8 cellular contexts compared by ENCODE assay signal in the genomic region with DNA sequence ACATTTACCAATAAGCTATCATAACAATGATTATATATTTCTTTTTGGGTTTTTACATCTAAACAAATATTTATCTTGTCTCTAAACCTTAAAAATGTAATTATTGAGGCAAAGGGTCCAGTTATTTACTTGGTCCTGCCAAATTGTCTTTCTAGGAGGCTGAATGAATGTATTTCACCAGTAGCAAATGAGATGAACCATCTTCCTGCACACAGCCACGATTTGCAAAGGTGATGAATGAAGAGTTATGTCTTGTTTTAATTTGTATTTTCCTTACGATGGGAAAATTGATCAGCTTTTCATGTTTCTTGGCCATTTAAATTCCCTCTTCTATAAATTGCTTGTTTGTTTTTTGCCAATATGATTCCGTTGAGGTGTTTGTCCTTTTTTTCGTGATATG. TPM values are rescaled to one million over a fixed set of nuclear protein-coding genes. Genes with fewer than 3 reads are reported as not detected.
DNase-seq lines count a peak whose midpoint lies in the region; ATAC-seq, FAIRE-seq and TF ChIP-seq lines count a peak whose summit lies in the region.

No MANE protein-coding gene starts in this region.

- H2AK5ac ChIP-seq in mesenchymal stem cell (ENCODE audit: low read length, severe bottlenecking), result no peak overlapping the region

- peaks cover 3% of the 10 kb centered on the region for H3K79me1 ChIP-seq in mesenchymal stem cell (replicated peaks; ENCODE audit: low read length, poor library complexity, severe bottlenecking)

- FAIRE-seq in astrocyte (lab: Jason Lieb, UNC), result no peak

- H2AFZ ChIP-seq in astrocyte (ENCODE audit: low read depth, low read length) (no peak overlapping the region), mesenchymal stem cell (ENCODE audit: low read depth, low read length) (no peak overlapping the region)

- H3K36me3 Mint-ChIP-seq in astrocyte (ENCODE audit: low read depth, unreplicated experiment), result peaks cover 14% of the 10 kb centered on the region

- H3K36me3 ChIP-seq in heart right ventricle (peaks cover 0 to 24% (median 0%) of the 10 kb centered on the region in 9 donors), astrocyte (ENCODE audit: insufficient read depth, low read length) (peaks cover under 1% of the 10 kb centered on the region), mesenchymal stem cell (ENCODE audit: control insufficient read depth in 1 of 2, insufficient read depth in 2 of 2, low read depth in 1 of 2, low read length in 2 of 2) (peaks cover 0 to 28% of the 10 kb centered on the region in 2 experiments), upper lobe of right lung (no peaks in the 10 kb centered on the region)

- no peak overlapping the region for H3K23ac ChIP-seq in mesenchymal stem cell (ENCODE audit: low read length in 2 of 2)

- DNase-seq in heart right ventricle (no peak), left cardiac atrium (no peak), astrocyte (ENCODE audit: low read depth) (no peak), mesenchymal stem cell (no peak), upper lobe of right lung (no peak), HuH-7 (ENCODE audit: low spot score) (no peak)

- peaks cover 63% of the 10 kb centered on the region for H3K79me2 ChIP-seq in astrocyte (ENCODE audit: insufficient read depth, low read length)

- H3K18ac ChIP-seq in mesenchymal stem cell (ENCODE audit: low read depth in 1 of 2, low read length in 2 of 2), result no peak overlapping the region

- no peak overlapping the region for H2BK15ac ChIP-seq in mesenchymal stem cell (ENCODE audit: low read depth, poor library complexity, severe bottlenecking)

- H3K9me3 ChIP-seq in heart right ventricle (no peaks in the 10 kb centered on the region), astrocyte (ENCODE audit: insufficient read depth, low read depth, low read length) (no peaks in the 10 kb centered on the region), mesenchymal stem cell (ENCODE audit: control insufficient read depth, low read length) (no peaks in the 10 kb centered on the region), upper lobe of right lung (no peaks in the 10 kb centered on the region)

- H3K4me2 ChIP-seq in astrocyte (ENCODE audit: low read length) (peak overlapping the region; percentile 93), mesenchymal stem cell (ENCODE audit: low read length, poor library complexity, severe bottlenecking) (peak overlapping the region; percentile 66)

- peaks cover 16% of the 10 kb centered on the region for H4K20me1 ChIP-seq in astrocyte (ENCODE audit: insufficient read depth, low read length)

- H3K9ac ChIP-seq in astrocyte (ENCODE audit: low read length), result peak overlapping the region; percentile 41
- H3K9ac ChIP-seq in mesenchymal stem cell (ENCODE audit: low read length), result peak overlapping the region; percentile 98

- H3K4me1 Mint-ChIP-seq in astrocyte (ENCODE audit: low read depth, unreplicated experiment), result peaks cover 38% of the 10 kb centered on the region

- H3K4me3 ChIP-seq in heart right ventricle (peak overlapping the region; percentile 55 to 70 (median 63)), astrocyte (ENCODE audit: insufficient read depth, low read depth, low read length) (peak overlapping the region; percentile 89), mesenchymal stem cell (ENCODE audit: insufficient read depth in 1 of 2, low read depth in 1 of 2, low read length in 2 of 2) (peak overlapping the region in 1 of 2 experiments; percentile 91), upper lobe of right lung (peak overlapping the region; percentile 64)

- no peaks in the 10 kb centered on the region for H3K9me3 Mint-ChIP-seq in astrocyte (ENCODE audit: unreplicated experiment)

- no peak overlapping the region for H4K91ac ChIP-seq in mesenchymal stem cell (ENCODE audit: low read length)

- H2BK12ac ChIP-seq in mesenchymal stem cell (ENCODE audit: low read length in 2 of 2), result no peak overlapping the region

- TF ChIP-seq CTCF in heart right ventricle (IDR thresholded peaks at IDR 0.05) (no peak), astrocyte (IDR thresholded peaks at IDR 0.05; ENCODE audit: insufficient read depth, low read depth, low read length) (no peak), upper lobe of right lung (IDR thresholded peaks at IDR 0.05) (no peak)

- no peak overlapping the region for H4K8ac ChIP-seq in mesenchymal stem cell (ENCODE audit: low read length)

- 45 to 56% methylated on average over 4 of the region's 4 CpGs for WGBS in heart right ventricle, 2 donors
- 100% methylated on average over 2 of the region's 4 CpGs for WGBS in mesenchymal stem cell

- H3K4me1 ChIP-seq in heart right ventricle (peaks cover 5 to 88% (median 61%) of the 10 kb centered on the region in 9 donors), astrocyte (ENCODE audit: insufficient read depth, low read length) (peaks cover 25% of the 10 kb centered on the region), mesenchymal stem cell (ENCODE audit: control insufficient read depth, insufficient read depth, low read depth, low read length) (peaks cover 8% of the 10 kb centered on the region), upper lobe of right lung (peaks cover 48% of the 10 kb centered on the region)

- H3K27me3 ChIP-seq in heart right ventricle, result no peaks in the 10 kb centered on the region
- H3K27me3 ChIP-seq in astrocyte (ENCODE audit: insufficient read depth, low read length), result no peaks in the 10 kb centered on the region
- H3K27me3 ChIP-seq in mesenchymal stem cell (ENCODE audit: control insufficient read depth in 1 of 2, insufficient read depth in 1 of 2, low read length in 2 of 2), result no peaks in the 10 kb centered on the region
- no peaks in the 10 kb centered on the region for H3K27me3 ChIP-seq in upper lobe of right lung

- H2BK120ac ChIP-seq in mesenchymal stem cell (ENCODE audit: low read depth, low read length), result no peak overlapping the region

- no peak overlapping the region for H2BK5ac ChIP-seq in mesenchymal stem cell (ENCODE audit: low read depth, low read length, poor library complexity, severe bottlenecking)

- peaks cover 6% of the 10 kb centered on the region for H3K27me3 Mint-ChIP-seq in astrocyte (ENCODE audit: low read depth, unreplicated experiment)

- no peak overlapping the region for H3K14ac ChIP-seq in mesenchymal stem cell (ENCODE audit: low read length in 2 of 2)

- H3K27ac Mint-ChIP-seq in astrocyte (ENCODE audit: unreplicated experiment), result peak overlapping the region; percentile 62

- intact Hi-C loops in heart right ventricle (cut with DNase I) (loop anchor here in 2 of 10 donors (5.0 to 10.0 kb wide), 2 partner anchors 90 to 193 kb away; partner anchors contain the start of genes SP140 (in 1 of the 2) and SP140L (in 1 of the 2)), left cardiac atrium (cut with DNase I) (loop anchor here in 1 of 2 donors (10.0 kb wide), 1 partner anchor 193 kb away; the partner anchor contains the start of gene SP140), upper lobe of right lung (cut with DNase I) (no loop called here)

- H3K4me3 Mint-ChIP-seq in astrocyte (ENCODE audit: unreplicated experiment), result peak overlapping the region; percentile 96

- no peak overlapping the region for H3K4ac ChIP-seq in mesenchymal stem cell (ENCODE audit: low read depth in 1 of 2, low read length in 2 of 2)

- no peak for ATAC-seq in heart right ventricle
- ATAC-seq in left cardiac atrium, result no peak
- ATAC-seq in upper lobe of right lung, result no peak
- ATAC-seq in HG03354 (IDR thresholded peaks at IDR 0.05; ENCODE audit: poor library complexity, severe bottlenecking, unreplicated experiment), result no peak
- no peak for ATAC-seq in GM21717 (IDR thresholded peaks at IDR 0.05; ENCODE audit: unreplicated experiment)

- H3K27ac ChIP-seq in heart right ventricle, result peak overlapping the region in 7 of 10 donors; percentile 37 to 98 (median 95)
- H3K27ac ChIP-seq in astrocyte (ENCODE audit: low read depth, low read length), result no peak overlapping the region
- no peak overlapping the region for H3K27ac ChIP-seq in mesenchymal stem cell (ENCODE audit: low read length, poor library complexity, severe bottlenecking)
- H3K27ac ChIP-seq in upper lobe of right lung, result peak overlapping the region; percentile 94

RNA-seq across cellular contexts. Expression of gene SP100, which starts 1.4 kb away (rescaled TPM):
- total RNA-seq in heart right ventricle, result 100 to 1,000 TPM in 1 of 10 donors, 10 to 100 TPM in 9; 45.6 to 123 (median 58.4) TPM
- 10 to 100 TPM; 20.3 to 58.2 TPM for polyA plus RNA-seq in heart right ventricle
- total RNA-seq in left cardiac atrium, result 10 to 100 TPM; 53.1 to 72.8 TPM
- 169 and 186 TPM in 2 replicates for total RNA-seq in astrocyte
- polyA plus RNA-seq in mesenchymal stem cell (2013, experiment 1 of 2), result 71.1 TPM
- 72.9 TPM for polyA plus RNA-seq in mesenchymal stem cell (2013, experiment 2 of 2)
- 156 TPM for total RNA-seq in upper lobe of right lung

Comparison
In these comparisons a context has a peak if more than half of its experiments do, and no peak if none do; other contexts are left out.
1. H3K27ac ChIP-seq: peak in heart right ventricle (7 of 10) and upper lobe of right lung (single experiment); none in astrocyte (single experiment) and mesenchymal stem cell (single experiment).